Comparison of ENCODE assay signal across 1 cellular context in genomic region chr9:114117614-114117995, GRCh38.
TF ChIP-seq lines count a peak whose summit lies in the region.

No MANE protein-coding gene starts in this region.

TF ChIP-seq in HepG2, 621 proteins besides CTCF, POLR2A, EP300 and RAD21 (continued from another document and continues in another):
- TF ChIP-seq SOX6 (IDR thresholded peaks at IDR 0.05) (no peak), SOX6 (CRISPR knock-in tag; IDR thresholded peaks at IDR 0.05) (peak; percentile 85), PREB (CRISPR knock-in tag; IDR thresholded peaks at IDR 0.05) (no peak), E2F5 (CRISPR knock-in tag; conservative IDR thresholded peaks at IDR 0.05) (no peak), RARG (CRISPR knock-in tag; IDR thresholded peaks at IDR 0.05; ENCODE audit: low read depth) (no peak), ZNF251 (CRISPR knock-in tag; IDR thresholded peaks at IDR 0.05) (no peak), FIP1L1 (IDR thresholded peaks at IDR 0.05; ENCODE audit: borderline replicate concordance, insufficient read depth, low read depth, low read length) (no peak), CEBPG (CRISPR knock-in tag; IDR thresholded peaks at IDR 0.05) (0 out of 2 replicates have a peak, but pooled peaks have one; percentile 10), ZNF660 (CRISPR knock-in tag; IDR thresholded peaks at IDR 0.05; ENCODE audit: borderline replicate concordance, low read depth) (no peak), FOXA1 (IDR thresholded peaks at IDR 0.05) (no peak), FOXA1 (CRISPR knock-in tag; IDR thresholded peaks at IDR 0.05) (peak; percentile 8; the same call in 1 of the 2 replicates), ZNF234 (CRISPR knock-in tag; conservative IDR thresholded peaks at IDR 0.05) (no peak), ZSCAN21 (CRISPR knock-in tag; IDR thresholded peaks at IDR 0.05; ENCODE audit: borderline replicate concordance) (0 out of 2 replicates have a peak, but pooled peaks have one; percentile 55), YEATS2 (CRISPR knock-in tag; IDR thresholded peaks at IDR 0.05; ENCODE audit: borderline replicate concordance) (no peak), MIER3 (CRISPR knock-in tag; IDR thresholded peaks at IDR 0.05; ENCODE audit: borderline replicate concordance) (no peak; the same call in 1 of the 2 replicates), ZNF747 (CRISPR knock-in tag; IDR thresholded peaks at IDR 0.05; ENCODE audit: borderline replicate concordance) (no peak; the same call in 1 of the 2 replicates), HNRNPUL1 (IDR thresholded peaks at IDR 0.05; ENCODE audit: low read depth, low read length) (no peak), CCAR2 (optimal IDR thresholded peaks at IDR 0.05; ENCODE audit: low read depth, low read length) (no peak), ASH2L (IDR thresholded peaks at IDR 0.05; ENCODE audit: insufficient read length, low read depth, low read length) (no peak), ZNF180 (CRISPR knock-in tag; IDR thresholded peaks at IDR 0.05; ENCODE audit: borderline replicate concordance, low read depth) (no peak), ZNF572 (CRISPR knock-in tag; IDR thresholded peaks at IDR 0.05) (no peak), ZNF674 (CRISPR knock-in tag; IDR thresholded peaks at IDR 0.05; ENCODE audit: low read depth) (no peak), ZNF292 (CRISPR knock-in tag; IDR thresholded peaks at IDR 0.05; ENCODE audit: borderline replicate concordance, low read depth) (no peak), RBAK (CRISPR knock-in tag; IDR thresholded peaks at IDR 0.05) (no peak), ZNF460 (CRISPR knock-in tag; IDR thresholded peaks at IDR 0.05; ENCODE audit: borderline replicate concordance) (no peak), HOXA7 (CRISPR knock-in tag; IDR thresholded peaks at IDR 0.05) (no peak), ZNF3 (CRISPR knock-in tag; IDR thresholded peaks at IDR 0.05) (no peak), ZNF296 (CRISPR knock-in tag; conservative IDR thresholded peaks at IDR 0.05) (no peak), ZNF431 (CRISPR knock-in tag; IDR thresholded peaks at IDR 0.05; ENCODE audit: borderline replicate concordance, low read depth) (no peak), ZMAT3 (CRISPR knock-in tag; conservative IDR thresholded peaks at IDR 0.05) (no peak), GTF3A (CRISPR knock-in tag; conservative IDR thresholded peaks at IDR 0.05) (no peak), ZNF570 (CRISPR knock-in tag; IDR thresholded peaks at IDR 0.05; ENCODE audit: borderline replicate concordance) (no peak), ZFP41 (CRISPR knock-in tag; IDR thresholded peaks at IDR 0.05; ENCODE audit: borderline replicate concordance) (no peak), ZNF567 (CRISPR knock-in tag; IDR thresholded peaks at IDR 0.05; ENCODE audit: borderline replicate concordance) (no peak), ZBTB40 (IDR thresholded peaks at IDR 0.05) (no peak), ZBTB40 (CRISPR knock-in tag; IDR thresholded peaks at IDR 0.05) (no peak), RCOR2 (CRISPR knock-in tag; IDR thresholded peaks at IDR 0.05) (peak; percentile 78; the same call in 1 of the 2 replicates), ZNF101 (CRISPR knock-in tag; IDR thresholded peaks at IDR 0.05; ENCODE audit: borderline replicate concordance, low read depth) (no peak), HMG20B (CRISPR knock-in tag; conservative IDR thresholded peaks at IDR 0.05) (0 out of 2 replicates have a peak, but pooled peaks have one; percentile 19), ZNF484 (CRISPR knock-in tag; IDR thresholded peaks at IDR 0.05; ENCODE audit: borderline replicate concordance, low read depth) (no peak), GFI1 (CRISPR knock-in tag; IDR thresholded peaks at IDR 0.05; ENCODE audit: borderline replicate concordance) (0 out of 2 replicates have a peak, but pooled peaks have one; percentile 10), XRCC5 (optimal IDR thresholded peaks at IDR 0.05; ENCODE audit: low read length) (no peak)
- TF ChIP-seq, protein P1, sequence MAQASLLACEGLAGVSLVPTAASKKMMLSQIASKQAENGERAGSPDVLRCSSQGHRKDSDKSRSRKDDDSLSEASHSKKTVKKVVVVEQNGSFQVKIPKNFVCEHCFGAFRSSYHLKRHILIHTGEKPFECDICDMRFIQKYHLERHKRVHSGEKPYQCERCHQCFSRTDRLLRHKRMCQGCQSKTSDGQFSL (CRISPR knock-in tag; IDR thresholded peaks at IDR 0.05) = peak; percentile 66; the same call in 1 of the 2 replicates
- TF ChIP-seq, protein P2, sequence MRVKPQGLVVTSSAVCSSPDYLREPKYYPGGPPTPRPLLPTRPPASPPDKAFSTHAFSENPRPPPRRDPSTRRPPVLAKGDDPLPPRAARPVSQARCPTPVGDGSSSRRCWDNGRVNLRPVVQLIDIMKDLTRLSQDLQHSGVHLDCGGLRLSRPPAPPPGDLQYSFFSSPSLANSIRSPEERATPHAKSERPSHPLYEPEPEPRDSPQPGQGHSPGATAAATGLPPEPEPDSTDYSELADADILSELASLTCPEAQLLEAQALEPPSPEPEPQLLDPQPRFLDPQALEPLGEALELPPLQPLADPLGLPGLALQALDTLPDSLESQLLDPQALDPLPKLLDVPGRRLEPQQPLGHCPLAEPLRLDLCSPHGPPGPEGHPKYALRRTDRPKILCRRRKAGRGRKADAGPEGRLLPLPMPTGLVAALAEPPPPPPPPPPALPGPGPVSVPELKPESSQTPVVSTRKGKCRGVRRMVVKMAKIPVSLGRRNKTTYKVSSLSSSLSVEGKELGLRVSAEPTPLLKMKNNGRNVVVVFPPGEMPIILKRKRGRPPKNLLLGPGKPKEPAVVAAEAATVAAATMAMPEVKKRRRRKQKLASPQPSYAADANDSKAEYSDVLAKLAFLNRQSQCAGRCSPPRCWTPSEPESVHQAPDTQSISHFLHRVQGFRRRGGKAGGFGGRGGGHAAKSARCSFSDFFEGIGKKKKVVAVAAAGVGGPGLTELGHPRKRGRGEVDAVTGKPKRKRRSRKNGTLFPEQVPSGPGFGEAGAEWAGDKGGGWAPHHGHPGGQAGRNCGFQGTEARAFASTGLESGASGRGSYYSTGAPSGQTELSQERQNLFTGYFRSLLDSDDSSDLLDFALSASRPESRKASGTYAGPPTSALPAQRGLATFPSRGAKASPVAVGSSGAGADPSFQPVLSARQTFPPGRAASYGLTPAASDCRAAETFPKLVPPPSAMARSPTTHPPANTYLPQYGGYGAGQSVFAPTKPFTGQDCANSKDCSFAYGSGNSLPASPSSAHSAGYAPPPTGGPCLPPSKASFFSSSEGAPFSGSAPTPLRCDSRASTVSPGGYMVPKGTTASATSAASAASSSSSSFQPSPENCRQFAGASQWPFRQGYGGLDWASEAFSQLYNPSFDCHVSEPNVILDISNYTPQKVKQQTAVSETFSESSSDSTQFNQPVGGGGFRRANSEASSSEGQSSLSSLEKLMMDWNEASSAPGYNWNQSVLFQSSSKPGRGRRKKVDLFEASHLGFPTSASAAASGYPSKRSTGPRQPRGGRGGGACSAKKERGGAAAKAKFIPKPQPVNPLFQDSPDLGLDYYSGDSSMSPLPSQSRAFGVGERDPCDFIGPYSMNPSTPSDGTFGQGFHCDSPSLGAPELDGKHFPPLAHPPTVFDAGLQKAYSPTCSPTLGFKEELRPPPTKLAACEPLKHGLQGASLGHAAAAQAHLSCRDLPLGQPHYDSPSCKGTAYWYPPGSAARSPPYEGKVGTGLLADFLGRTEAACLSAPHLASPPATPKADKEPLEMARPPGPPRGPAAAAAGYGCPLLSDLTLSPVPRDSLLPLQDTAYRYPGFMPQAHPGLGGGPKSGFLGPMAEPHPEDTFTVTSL (CRISPR knock-in tag; IDR thresholded peaks at IDR 0.05; ENCODE audit: borderline replicate concordance) = no peak
- TF ChIP-seq, protein P3, sequence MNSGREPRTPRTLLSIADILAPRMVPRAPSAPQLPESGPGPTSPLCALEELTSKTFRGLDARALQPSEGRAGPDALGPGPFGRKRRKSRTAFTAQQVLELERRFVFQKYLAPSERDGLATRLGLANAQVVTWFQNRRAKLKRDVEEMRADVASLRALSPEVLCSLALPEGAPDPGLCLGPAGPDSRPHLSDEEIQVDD (CRISPR knock-in tag; IDR thresholded peaks at IDR 0.05; ENCODE audit: borderline replicate concordance) = no peak
- TF ChIP-seq, protein P4, sequence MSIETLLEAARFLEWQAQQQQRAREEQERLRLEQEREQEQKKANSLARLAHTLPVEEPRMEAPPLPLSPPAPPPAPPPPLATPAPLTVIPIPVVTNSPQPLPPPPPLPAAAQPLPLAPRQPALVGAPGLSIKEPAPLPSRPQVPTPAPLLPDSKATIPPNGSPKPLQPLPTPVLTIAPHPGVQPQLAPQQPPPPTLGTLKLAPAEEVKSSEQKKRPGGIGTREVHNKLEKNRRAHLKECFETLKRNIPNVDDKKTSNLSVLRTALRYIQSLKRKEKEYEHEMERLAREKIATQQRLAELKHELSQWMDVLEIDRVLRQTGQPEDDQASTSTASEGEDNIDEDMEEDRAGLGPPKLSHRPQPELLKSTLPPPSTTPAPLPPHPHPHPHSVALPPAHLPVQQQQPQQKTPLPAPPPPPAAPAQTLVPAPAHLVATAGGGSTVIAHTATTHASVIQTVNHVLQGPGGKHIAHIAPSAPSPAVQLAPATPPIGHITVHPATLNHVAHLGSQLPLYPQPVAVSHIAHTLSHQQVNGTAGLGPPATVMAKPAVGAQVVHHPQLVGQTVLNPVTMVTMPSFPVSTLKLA (IDR thresholded peaks at IDR 0.05) = no peak
- TF ChIP-seq, protein P5, sequence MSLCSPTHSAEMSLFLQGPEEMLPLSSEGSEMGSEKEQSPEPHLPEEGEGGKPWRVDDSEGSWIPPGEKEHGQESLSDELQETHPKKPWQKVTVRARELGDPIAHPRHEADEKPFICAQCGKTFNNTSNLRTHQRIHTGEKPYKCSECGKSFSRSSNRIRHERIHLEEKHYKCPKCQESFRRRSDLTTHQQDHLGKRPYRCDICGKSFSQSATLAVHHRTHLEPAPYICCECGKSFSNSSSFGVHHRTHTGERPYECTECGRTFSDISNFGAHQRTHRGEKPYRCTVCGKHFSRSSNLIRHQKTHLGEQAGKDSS (CRISPR knock-in tag; IDR thresholded peaks at IDR 0.05; ENCODE audit: borderline replicate concordance, low read depth) = no peak
